7 cellular contexts compared by ENCODE assay signal in genomic region chr6:18823782-18824386, GRCh38.
DNase-seq lines count a peak whose midpoint lies in the region; TF ChIP-seq lines count a peak whose summit lies in the region.

No MANE protein-coding gene starts in this region.

- no peaks in the 10 kb centered on the region for H3K4me1 Mint-ChIP-seq in activated T-cell treated with anti-CD3 and anti-CD28 coated beads, Interleukin-2, amount 50 U/mL, for 24 hours (ENCODE audit: low read depth)

- H2BK15ac ChIP-seq in mesenchymal stem cell (ENCODE audit: low read depth, poor library complexity, severe bottlenecking), result no peak overlapping the region

- H2BK5ac ChIP-seq in mesenchymal stem cell (ENCODE audit: low read depth, low read length, poor library complexity, severe bottlenecking), result no peak overlapping the region

- in situ Hi-C loops in KBM-7 (cut with MboI; ENCODE audit: low pct_unique_long_range_greater_than_20kb, low sequenced_read_pairs), result no loop called here

- H4K91ac ChIP-seq in mesenchymal stem cell (ENCODE audit: low read length), result no peak overlapping the region

- H3K4ac ChIP-seq in mesenchymal stem cell (ENCODE audit: low read depth in 1 of 2, low read length in 2 of 2), result no peak overlapping the region

- H3K79me1 ChIP-seq in mesenchymal stem cell (replicated peaks; ENCODE audit: low read length, poor library complexity, severe bottlenecking), result no peaks in the 10 kb centered on the region

- no peak overlapping the region for H3K4me3 Mint-ChIP-seq in activated T-cell treated with anti-CD3 and anti-CD28 coated beads, Interleukin-2, amount 50 U/mL, for 24 hours

- peaks cover 44% of the 10 kb centered on the region for H3K9me3 Mint-ChIP-seq in activated T-cell treated with anti-CD3 and anti-CD28 coated beads, Interleukin-2, amount 50 U/mL, for 24 hours

- H3K27me3 ChIP-seq in GM06990 (replicated peaks; ENCODE audit: control insufficient read depth, insufficient read depth, low read length), result no peaks in the 10 kb centered on the region
- no peaks in the 10 kb centered on the region for H3K27me3 ChIP-seq in mesenchymal stem cell (ENCODE audit: control insufficient read depth in 1 of 2, insufficient read depth in 1 of 2, low read length in 2 of 2)

- no peaks in the 10 kb centered on the region for H3K27me3 Mint-ChIP-seq in activated T-cell treated with anti-CD3 and anti-CD28 coated beads, Interleukin-2, amount 50 U/mL, for 24 hours

- no peak overlapping the region for H3K14ac ChIP-seq in mesenchymal stem cell (ENCODE audit: low read length in 2 of 2)

- H4K8ac ChIP-seq in mesenchymal stem cell (ENCODE audit: low read length), result no peak overlapping the region

- no peak overlapping the region for H3K23ac ChIP-seq in mesenchymal stem cell (ENCODE audit: low read length in 2 of 2)

- no peaks in the 10 kb centered on the region for H3K4me1 ChIP-seq in mesenchymal stem cell (ENCODE audit: control insufficient read depth, insufficient read depth, low read depth, low read length)

- no peak overlapping the region for H3K4me3 ChIP-seq in GM06990 (replicated peaks; ENCODE audit: low read depth, low read length)
- H3K4me3 ChIP-seq in mesenchymal stem cell (ENCODE audit: insufficient read depth in 1 of 2, low read depth in 1 of 2, low read length in 2 of 2), result no peak overlapping the region

- H3K4me2 ChIP-seq in mesenchymal stem cell (ENCODE audit: low read length, poor library complexity, severe bottlenecking), result no peak overlapping the region

- no peak overlapping the region for H2BK12ac ChIP-seq in mesenchymal stem cell (ENCODE audit: low read length in 2 of 2)

- no peak overlapping the region for H2AFZ ChIP-seq in mesenchymal stem cell (ENCODE audit: low read depth, low read length)

- no peaks in the 10 kb centered on the region for H3K36me3 Mint-ChIP-seq in activated T-cell treated with anti-CD3 and anti-CD28 coated beads, Interleukin-2, amount 50 U/mL, for 24 hours (ENCODE audit: low read depth)

- TF ChIP-seq CTCF in GM06990 (IDR thresholded peaks at IDR 0.05; ENCODE audit: insufficient read depth, low read length, poor library complexity, severe bottlenecking), result peak; percentile 64

- peaks cover 62% of the 10 kb centered on the region for H3K9me3 ChIP-seq in mesenchymal stem cell (ENCODE audit: control insufficient read depth, low read length)

- 11% methylated on average over 3 of the region's 5 CpGs for WGBS in mesenchymal stem cell

- DNase-seq in GM06990 (ENCODE audit: extremely low read depth, insufficient read length), result no peak
- peak; percentile 47 for DNase-seq in KBM-7
- DNase-seq in activated T-cell treated with anti-CD3 and anti-CD28 coated beads, Interleukin-2, amount 50 U/mL, for 24 hours, result peak; percentile 35
- peak; percentile 17 for DNase-seq in mesenchymal stem cell
- no peak for DNase-seq in kidney glomerular epithelial cell (lab: John Stamatoyannopoulos, UW)
- DNase-seq in hippocampal formation (lab: John Stamatoyannopoulos, UW), result no peak
- no peak for DNase-seq in caudate nucleus (lab: John Stamatoyannopoulos, UW)

- no peak overlapping the region for H3K27ac Mint-ChIP-seq in activated T-cell treated with anti-CD3 and anti-CD28 coated beads, Interleukin-2, amount 50 U/mL, for 24 hours

- H3K9ac ChIP-seq in mesenchymal stem cell (ENCODE audit: low read length), result no peak overlapping the region

- H3K36me3 ChIP-seq in GM06990 (ENCODE audit: control insufficient read depth, insufficient read depth, low read length) (no peaks in the 10 kb centered on the region), mesenchymal stem cell (ENCODE audit: control insufficient read depth in 1 of 2, insufficient read depth in 2 of 2, low read depth in 1 of 2, low read length in 2 of 2) (no peaks in the 10 kb centered on the region)

- H2BK120ac ChIP-seq in mesenchymal stem cell (ENCODE audit: low read depth, low read length), result no peak overlapping the region

- H3K18ac ChIP-seq in mesenchymal stem cell (ENCODE audit: low read depth in 1 of 2, low read length in 2 of 2), result no peak overlapping the region

- H2AK5ac ChIP-seq in mesenchymal stem cell (ENCODE audit: low read length, severe bottlenecking), result no peak overlapping the region

- H3K27ac ChIP-seq in mesenchymal stem cell (ENCODE audit: low read length, poor library complexity, severe bottlenecking), result no peak overlapping the region
- no peak overlapping the region for H3K27ac ChIP-seq in caudate nucleus (ENCODE audit: low read depth, low read length)

Comparison
In these comparisons a context has a peak if more than half of its experiments do, and no peak if none do; other contexts are left out.
1. DNase-seq: peak in KBM-7 (single experiment), activated T-cell treated with anti-CD3 and anti-CD28 coated beads, Interleukin-2, amount 50 U/mL, for 24 hours (single experiment) and mesenchymal stem cell (single experiment); none in GM06990 (single experiment), kidney glomerular epithelial cell (single experiment), hippocampal formation (0 of 2) and caudate nucleus (0 of 61).